Comparison of ENCODE assay signal across 26 cellular contexts in genomic region chr10:70140297-70140696, GRCh38.
"Had no signal": no experiment of that assay in that cellular context is flagged by ENCODE, and none has a peak within 500 bp of the region (broad histone marks: within the 10 kb centered on the region; RNA-seq: fewer than 3 reads in every experiment).

No MANE protein-coding gene starts in this region.

- DNase-seq: dermis blood vessel endothelial cell; dorsolateral prefrontal cortex; effector CD4-positive, alpha-beta T cell; effector memory CD4-positive, alpha-beta T cell; foreskin keratinocyte; heart left ventricle; hypothalamus; immature natural killer cell; islet precursor cell; kidney; kidney glomerular epithelial cell; left colon; left ventricle myocardium superior; lower lobe of right lung; mesenchymal stem cell; mucosa of descending colon; naive B cell had no signal

- H3K4me3 ChIP-seq: coronary artery, dorsolateral prefrontal cortex, esophagus muscularis mucosa, gastroesophageal sphincter, heart left ventricle, hepatocyte, lower lobe of right lung, mucosa of descending colon had no signal

- H3K27ac ChIP-seq: coronary artery, dorsolateral prefrontal cortex, esophagus muscularis mucosa, foreskin keratinocyte, gastroesophageal sphincter, heart left ventricle, hepatocyte, lower lobe of right lung had no signal

- H3K4me3 Mint-ChIP-seq: immature natural killer cell, mesothelial cell of epicardium had no signal

- H2AFZ ChIP-seq: hepatocyte had no signal

- ATAC-seq: foreskin keratinocyte, gastroesophageal sphincter, heart left ventricle, left colon, left lobe of liver, left ventricle myocardium superior, lower lobe of right lung, mucosa of descending colon had no signal

- H3K27me3 ChIP-seq: dorsolateral prefrontal cortex, esophagus muscularis mucosa, foreskin keratinocyte, gastroesophageal sphincter, heart left ventricle, hepatocyte had no signal

- H3K36me3 Mint-ChIP-seq: immature natural killer cell had no signal

- H3K9me3 ChIP-seq: esophagus muscularis mucosa, gastroesophageal sphincter, heart left ventricle, lower lobe of right lung, mucosa of descending colon had no signal

- H3K4me2 ChIP-seq: hepatocyte had no signal

- FAIRE-seq: colon, endothelial cell of umbilical vein, frontal cortex, kidney had no signal

- H3K9me3 Mint-ChIP-seq: immature natural killer cell, mesothelial cell of epicardium, naive B cell had no signal

- H3K27me3 Mint-ChIP-seq: naive B cell had no signal
